Comparison of ENCODE assay signal across 21 cellular contexts in the genomic region with DNA sequence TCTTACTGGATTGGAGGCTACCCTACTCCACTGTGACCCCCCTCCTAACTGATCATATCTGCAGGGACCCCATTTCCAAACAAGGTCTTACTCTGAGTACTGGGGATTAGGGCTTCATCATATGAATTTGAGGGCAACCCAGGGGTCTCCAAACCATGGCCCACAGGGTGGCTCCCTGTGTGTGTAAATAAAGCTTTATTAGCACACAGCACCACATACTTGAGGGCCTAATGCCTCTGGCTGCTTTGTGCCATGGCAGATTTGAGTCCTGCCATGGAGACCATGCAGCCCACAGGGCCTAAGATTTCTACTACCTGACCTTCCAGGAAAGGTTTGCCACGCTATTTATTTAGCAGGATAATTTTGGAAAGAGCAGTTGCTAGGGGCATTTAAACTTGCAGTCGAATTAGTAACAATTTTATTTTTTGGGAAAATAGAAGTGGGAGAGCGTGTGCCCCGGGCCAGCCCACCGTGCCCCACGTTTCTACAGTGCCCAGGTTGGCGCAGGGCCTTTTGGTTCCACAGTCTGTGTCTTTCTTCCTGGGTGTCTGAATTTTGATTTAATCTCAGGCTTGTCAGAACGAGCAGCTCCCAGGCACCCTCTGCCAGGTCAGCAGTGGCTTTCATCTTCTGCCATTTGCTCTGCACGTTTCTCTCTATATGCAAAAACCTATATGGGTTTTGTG.
"Had no signal": no experiment of that assay in that cellular context is flagged by ENCODE, and none has a peak within 500 bp of the region (broad histone marks: within the 10 kb centered on the region; RNA-seq: fewer than 3 reads in every experiment).

No MANE protein-coding gene starts in this region.

- H3K4me1 Mint-ChIP-seq: activated T-helper 17 cell treated with anti-CD3 and anti-CD28 coated beads, Interleukin-2, amount 50 U/mL, for 72 hours had no signal

- H3K36me3 Mint-ChIP-seq: activated naive CD8-positive, alpha-beta T cell treated with anti-CD3 and anti-CD28 coated beads for 36 hours; mesothelial cell of epicardium; natural killer cell treated with Interleukin-12 subunit alpha and Interleukin-12 subunit beta and Interleukin-15 and Interleukin-18, amount 100 ng/mL, for 72 hours; type B pancreatic cell had no signal

- H3K4me3 Mint-ChIP-seq: activated naive CD8-positive, alpha-beta T cell treated with anti-CD3 and anti-CD28 coated beads for 36 hours; activated T-cell treated with anti-CD3 and anti-CD28 coated beads, Interleukin-2, amount 50 U/mL, for 24 hours; activated T-helper 17 cell treated with anti-CD3 and anti-CD28 coated beads, Interleukin-2, amount 50 U/mL, for 72 hours; mesothelial cell of epicardium; natural killer cell treated with Interleukin-12 subunit alpha and Interleukin-12 subunit beta and Interleukin-15 and Interleukin-18, amount 100 ng/mL, for 72 hours; type B pancreatic cell had no signal

- ATAC-seq: activated T-helper 17 cell treated with anti-CD3 and anti-CD28 coated beads, Interleukin-2, amount 50 U/mL, for 72 hours; heart right ventricle; left colon; natural killer cell treated with Interleukin-12 subunit alpha and Interleukin-12 subunit beta and Interleukin-15 and Interleukin-18, amount 100 ng/mL, for 72 hours; sciatic nerve had no signal

- H3K9me3 Mint-ChIP-seq: activated naive CD8-positive, alpha-beta T cell treated with anti-CD3 and anti-CD28 coated beads for 36 hours; activated T-cell treated with anti-CD3 and anti-CD28 coated beads, Interleukin-2, amount 50 U/mL, for 24 hours; activated T-helper 17 cell treated with anti-CD3 and anti-CD28 coated beads, Interleukin-2, amount 50 U/mL, for 72 hours; mesothelial cell of epicardium; natural killer cell treated with Interleukin-12 subunit alpha and Interleukin-12 subunit beta and Interleukin-15 and Interleukin-18, amount 100 ng/mL, for 72 hours; type B pancreatic cell had no signal

- H3K27ac Mint-ChIP-seq: activated naive CD8-positive, alpha-beta T cell treated with anti-CD3 and anti-CD28 coated beads for 36 hours; activated T-cell treated with anti-CD3 and anti-CD28 coated beads, Interleukin-2, amount 50 U/mL, for 24 hours; activated T-helper 17 cell treated with anti-CD3 and anti-CD28 coated beads, Interleukin-2, amount 50 U/mL, for 72 hours; natural killer cell treated with Interleukin-12 subunit alpha and Interleukin-12 subunit beta and Interleukin-15 and Interleukin-18, amount 100 ng/mL, for 72 hours had no signal

- H3K9ac ChIP-seq: parathyroid adenoma had no signal

- H3K4me1 ChIP-seq: parathyroid adenoma had no signal

- H3K27ac ChIP-seq: breast epithelium, coronary artery, heart right ventricle, parathyroid adenoma, thoracic aorta, vagina had no signal

- H3K27me3 Mint-ChIP-seq: activated naive CD8-positive, alpha-beta T cell treated with anti-CD3 and anti-CD28 coated beads for 36 hours; activated T-cell treated with anti-CD3 and anti-CD28 coated beads, Interleukin-2, amount 50 U/mL, for 24 hours; activated T-helper 17 cell treated with anti-CD3 and anti-CD28 coated beads, Interleukin-2, amount 50 U/mL, for 72 hours had no signal

- H3K36me3 ChIP-seq: breast epithelium, thoracic aorta, vagina had no signal

- H3K4me3 ChIP-seq: breast epithelium, coronary artery, heart right ventricle, lung, thoracic aorta, vagina had no signal

- H3K9me3 ChIP-seq: breast epithelium, heart right ventricle, thoracic aorta, vagina had no signal

- DNase-seq: activated CD8-positive, alpha-beta memory T cell treated with anti-CD3 and anti-CD28 coated beads for 24 hours; activated naive CD8-positive, alpha-beta T cell treated with anti-CD3 and anti-CD28 coated beads for 36 hours; activated T-cell treated with anti-CD3 and anti-CD28 coated beads, Interleukin-2, amount 50 U/mL, for 24 hours; amniotic stem cell; islet precursor cell; left colon; stimulated activated CD4-positive, alpha-beta T cell treated with anti-CD3 and anti-CD28 coated beads, Interleukin-4, amount 100 ng/mL, for 1 hour; stimulated activated naive CD4-positive, alpha-beta T cell treated with Interleukin-2 at 50 U/mL for 16 hours; T-helper 9 cell had no signal

- H3K27me3 ChIP-seq: breast epithelium, heart right ventricle, vagina had no signal
